8 cellular contexts compared by ENCODE assay signal in the genomic region with DNA sequence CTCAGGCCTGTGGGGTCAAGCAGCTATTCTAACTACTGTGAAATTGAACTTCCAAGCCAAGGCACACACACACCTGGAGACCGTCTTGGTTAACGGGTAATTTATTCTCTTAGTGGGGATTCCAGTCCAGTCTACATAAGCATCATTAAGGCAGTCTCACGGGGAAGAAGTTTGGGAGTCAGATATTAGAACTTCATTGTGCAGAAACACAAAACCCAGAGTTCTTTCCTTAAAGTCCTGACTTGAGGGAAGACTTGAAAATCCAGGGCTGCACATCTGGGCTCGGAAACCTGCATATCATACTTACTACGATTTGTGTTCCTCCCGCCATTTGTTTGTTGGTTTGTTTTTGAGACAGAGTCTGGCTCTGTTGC.
"Had no signal": no experiment of that assay in that cellular context is flagged by ENCODE, and none has a peak within 500 bp of the region (broad histone marks: within the 10 kb centered on the region; RNA-seq: fewer than 3 reads in every experiment).

No MANE protein-coding gene starts in this region.

- H3K4me3 ChIP-seq: GM12878 had no signal

- FAIRE-seq: G401.6, GM12878, GM12891, GM12892, GM18507, GM19239 had no signal

- DNase-seq: GDM1, GF-D8 had no signal
